29 cellular contexts compared by ENCODE assay signal in the genomic region with DNA sequence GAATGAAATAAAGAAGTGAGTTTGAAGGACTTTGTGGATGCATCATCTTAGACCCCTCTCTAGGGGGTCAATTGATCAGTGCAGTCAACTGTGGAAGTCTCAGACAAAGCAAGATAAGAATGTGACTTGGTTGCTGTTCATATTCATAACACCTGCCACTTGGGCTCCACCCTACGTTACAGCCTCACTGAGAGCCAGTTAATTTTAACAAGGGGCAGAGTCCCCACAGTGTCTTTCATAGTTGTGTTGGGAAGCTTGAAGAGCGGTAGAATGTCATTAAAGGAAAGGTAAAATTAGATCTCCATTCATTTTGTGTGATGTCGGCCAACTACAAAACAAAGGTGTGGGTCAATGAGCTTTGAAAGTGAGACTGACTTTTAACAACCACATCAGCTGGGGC.
"Had no signal": no experiment of that assay in that cellular context is flagged by ENCODE, and none has a peak within 500 bp of the region (broad histone marks: within the 10 kb centered on the region; RNA-seq: fewer than 3 reads in every experiment).

No MANE protein-coding gene starts in this region.

- H3K9me3 ChIP-seq: SJCRH30 had no signal

- ATAC-seq: activated CD8-positive, alpha-beta T cell treated with anti-CD3 and anti-CD28 coated beads for 36 hours; activated T-cell treated with anti-CD3 and anti-CD28 coated beads, Interleukin-2, amount 50 U/mL, for 72 hours; activated T-helper 17 cell treated with anti-CD3 and anti-CD28 coated beads, Interleukin-2, amount 50 U/mL, for 72 hours; Panc1 had no signal

- H3K4me3 ChIP-seq: SJCRH30 had no signal

- H3K27ac ChIP-seq: brain microvascular endothelial cell, SJCRH30 had no signal

- H3K9ac ChIP-seq: SK-N-SH had no signal

- H3K4me1 ChIP-seq: SJCRH30 had no signal

- DNase-seq: activated CD4-positive, alpha-beta T cell treated with anti-CD3 and anti-CD28 coated beads, Interleukin-2, amount 10 ng/mL, durations not matched to agents 24 days and 14 days; activated CD4-positive, alpha-beta T cell treated with anti-CD3 and anti-CD28 coated beads, Interleukin-2, amount 50 U/mL, for 4 hours; activated CD8-positive, alpha-beta T cell treated with anti-CD3 and anti-CD28 coated beads for 36 hours; activated effector memory CD4-positive, alpha-beta T cell treated with anti-CD3 and anti-CD28 coated beads, Interleukin-2, amount 50 U/mL, for 16 hours; activated naive CD4-positive, alpha-beta T cell; activated naive CD4-positive, alpha-beta T cell treated with anti-CD3 and anti-CD28 coated beads, Interleukin-2, amount 50 U/mL, for 16 hours; activated naive CD8-positive, alpha-beta T cell treated with anti-CD3 and anti-CD28 coated beads for 36 hours; activated T-cell treated with anti-CD3 and anti-CD28 coated beads, Interleukin-2, amount 50 U/mL, for 1 hour; activated T-cell treated with anti-CD3 and anti-CD28 coated beads, Interleukin-2, amount 50 U/mL, for 72 hours; amniotic stem cell; aorta; brain microvascular endothelial cell; central memory CD4-positive, alpha-beta T cell; NCI-H1105; NCI-H1417 treated with DMSO at 0.1 percent for 48 hours; NCI-H1694 treated with DMSO at 0.1 percent for 48 hours; NCI-H2029; NCI-H2171 treated with DMSO at 0.1 percent for 48 hours; NCI-H2227 treated with DMSO at 0.1 percent for 48 hours; NCI-H446; NCI-H510A treated with DMSO at 0.1 percent for 48 hours; NCI-H526 treated with DMSO at 0.1 percent for 48 hours; SHP77; SJCRH30; SK-N-SH had no signal

- H3K27ac Mint-ChIP-seq: activated CD4-positive, alpha-beta T cell treated with anti-CD3 and anti-CD28 coated beads, Interleukin-2, amount 10 ng/mL, durations not matched to agents 24 days and 14 days; activated CD8-positive, alpha-beta T cell treated with anti-CD3 and anti-CD28 coated beads for 36 hours; activated naive CD8-positive, alpha-beta T cell treated with anti-CD3 and anti-CD28 coated beads for 36 hours; activated T-cell treated with anti-CD3 and anti-CD28 coated beads, Interleukin-2, amount 50 U/mL, for 72 hours; activated T-helper 17 cell treated with anti-CD3 and anti-CD28 coated beads, Interleukin-2, amount 50 U/mL, for 72 hours; T-helper 1 cell treated with Interleukin-12 subunit alpha and Interleukin-12 subunit beta and Interleukin-4 antibody, amounts not matched to agents 30 μg/mL and 1 μg/mL, for 36 hours; T-helper 2 cell treated with Interferon-gamma antibody and Interleukin-4, amounts not matched to agents 5 μg/mL and 100 μg/mL, for 36 hours had no signal

- H3K9me3 Mint-ChIP-seq: activated CD4-positive, alpha-beta T cell treated with anti-CD3 and anti-CD28 coated beads, Interleukin-2, amount 10 ng/mL, durations not matched to agents 24 days and 14 days; activated CD8-positive, alpha-beta T cell treated with anti-CD3 and anti-CD28 coated beads for 36 hours; activated T-helper 17 cell treated with anti-CD3 and anti-CD28 coated beads, Interleukin-2, amount 50 U/mL, for 72 hours; T-helper 1 cell treated with Interleukin-12 subunit alpha and Interleukin-12 subunit beta and Interleukin-4 antibody, amounts not matched to agents 30 μg/mL and 1 μg/mL, for 36 hours; T-helper 2 cell treated with Interferon-gamma antibody and Interleukin-4, amounts not matched to agents 5 μg/mL and 100 μg/mL, for 36 hours had no signal

- H3K36me3 Mint-ChIP-seq: activated naive CD8-positive, alpha-beta T cell treated with anti-CD3 and anti-CD28 coated beads for 36 hours had no signal

- H3K4me1 Mint-ChIP-seq: activated CD4-positive, alpha-beta T cell treated with anti-CD3 and anti-CD28 coated beads, Interleukin-2, amount 10 ng/mL, durations not matched to agents 24 days and 14 days; activated naive CD8-positive, alpha-beta T cell treated with anti-CD3 and anti-CD28 coated beads for 36 hours; activated T-helper 17 cell treated with anti-CD3 and anti-CD28 coated beads, Interleukin-2, amount 50 U/mL, for 72 hours had no signal

- H3K4me3 Mint-ChIP-seq: activated CD4-positive, alpha-beta T cell treated with anti-CD3 and anti-CD28 coated beads, Interleukin-2, amount 10 ng/mL, durations not matched to agents 24 days and 14 days; activated CD8-positive, alpha-beta T cell treated with anti-CD3 and anti-CD28 coated beads for 36 hours; activated naive CD8-positive, alpha-beta T cell treated with anti-CD3 and anti-CD28 coated beads for 36 hours; activated T-cell treated with anti-CD3 and anti-CD28 coated beads, Interleukin-2, amount 50 U/mL, for 72 hours; activated T-helper 17 cell treated with anti-CD3 and anti-CD28 coated beads, Interleukin-2, amount 50 U/mL, for 72 hours; T-helper 1 cell treated with Interleukin-12 subunit alpha and Interleukin-12 subunit beta and Interleukin-4 antibody, amounts not matched to agents 30 μg/mL and 1 μg/mL, for 36 hours; T-helper 2 cell treated with Interferon-gamma antibody and Interleukin-4, amounts not matched to agents 5 μg/mL and 100 μg/mL, for 36 hours had no signal

- H3K36me3 ChIP-seq: brain microvascular endothelial cell, SJCRH30 had no signal

- H3K4me2 ChIP-seq: SK-N-SH had no signal

- H3K27me3 ChIP-seq: brain microvascular endothelial cell had no signal

- H3K27me3 Mint-ChIP-seq: activated CD4-positive, alpha-beta T cell treated with anti-CD3 and anti-CD28 coated beads, Interleukin-2, amount 10 ng/mL, durations not matched to agents 24 days and 14 days; activated naive CD8-positive, alpha-beta T cell treated with anti-CD3 and anti-CD28 coated beads for 36 hours had no signal
